8 cellular contexts compared by ENCODE assay signal in genomic region chr5:217860-218456, GRCh38. TPM values are rescaled to one million over a fixed set of nuclear protein-coding genes. Genes with fewer than 3 reads are reported as not detected.
DNase-seq lines count a peak whose midpoint lies in the region; ATAC-seq and TF ChIP-seq lines count a peak whose summit lies in the region.

A gene with protein sequence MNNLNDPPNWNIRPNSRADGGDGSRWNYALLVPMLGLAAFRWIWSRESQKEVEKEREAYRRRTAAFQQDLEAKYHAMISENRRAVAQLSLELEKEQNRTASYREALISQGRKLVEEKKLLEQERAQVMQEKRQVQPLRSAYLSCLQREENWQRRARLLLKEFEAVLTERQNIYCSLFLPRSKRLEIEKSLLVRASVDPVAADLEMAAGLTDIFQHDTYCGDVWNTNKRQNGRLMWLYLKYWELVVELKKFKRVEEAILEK (minus strand): TSS chr5:218153. CDS start chr5:216849, 1,304 bp downstream.
Gene SDHA, plus strand, starts transcription at chr5:218320. Its CDS starts 36 bp downstream, at chr5:218356.

- DNase-seq in NCI-H187 treated with DMSO at 0.1 percent for 48 hours (lab: John Stamatoyannopoulos, UW), result peak; percentile 29
- peak; percentile 94 to 99 (median 98) for DNase-seq in T-helper 2 cell
- DNase-seq in ascending aorta (ENCODE audit: low spot score in 2 of 2), result peak; percentile 86 to 98
- peak; percentile 100 for DNase-seq in hepatic stellate cell (ENCODE audit: low spot score)
- DNase-seq in putamen (ENCODE audit: low spot score), result peak; percentile 94
- DNase-seq in uterus, result peak; percentile 96 to 98

- intact Hi-C loops in ascending aorta (cut with DNase I), result loop anchor here (1.0 to 5.0 kb wide), 4 partner anchors 30 to 255 kb away; partner anchors contain the start of genes EXOC3 and PDCD6
- intact Hi-C loops in uterus (cut with DNase I; ENCODE audit: low total_unique reads), result no loop called here

- ATAC-seq in GM18505 (IDR thresholded peaks at IDR 0.05; ENCODE audit: unreplicated experiment) (peak; percentile 74), HG02970 (IDR thresholded peaks at IDR 0.05; ENCODE audit: low FRiP score, unreplicated experiment) (peak; percentile 73)

- H3K27ac ChIP-seq in ascending aorta (peak within 1 kb of the TSS; percentile 80 to 91), uterus (peak within 1 kb of the TSS; percentile 84 to 89)

- H3K4me1 ChIP-seq in ascending aorta, result peaks cover 0 to 12% of the 10 kb centered on the region in 2 donors
- peaks cover 0 to 4% of the 10 kb centered on the region in 2 donors for H3K4me1 ChIP-seq in uterus

- no peaks in the 10 kb centered on the region for H3K27me3 ChIP-seq in ascending aorta
- H3K27me3 ChIP-seq in uterus, result no peaks in the 10 kb centered on the region

- peaks cover 0 to 7% of the 10 kb centered on the region in 2 donors for H3K36me3 ChIP-seq in ascending aorta
- no peaks in the 10 kb centered on the region for H3K36me3 ChIP-seq in uterus

- TF ChIP-seq CTCF in ascending aorta (IDR thresholded peaks at IDR 0.05) (peak in 2 of 3 experiments; percentile 38 to 50), uterus (IDR thresholded peaks at IDR 0.05) (peak in 3 of 4 experiments; percentile 38 to 47 (median 40))

- H3K9me3 ChIP-seq in ascending aorta (no peaks in the 10 kb centered on the region), uterus (no peaks in the 10 kb centered on the region)

- peak within 1 kb of the TSS; percentile 95 to 98 for H3K4me3 ChIP-seq in ascending aorta
- H3K4me3 ChIP-seq in uterus, result peak within 1 kb of the TSS; percentile 85 to 87

- TF ChIP-seq POLR2A in GM18505 (IDR thresholded peaks at IDR 0.05; ENCODE audit: borderline replicate concordance, extremely low read depth, insufficient read depth, insufficient read length) (peak; percentile 72), uterus (IDR thresholded peaks at IDR 0.05) (peak; percentile 93 to 96)

RNA-seq across cellular contexts. Expression of the first gene that starts in this region (rescaled TPM):
- total RNA-seq in ascending aorta (6.1 TPM), uterus (10 to 100 TPM in 1 of 4 donors, 1 to 10 TPM in 3; 2.6 to 10.2 (median 6.0) TPM)

RNA-seq across cellular contexts. Expression of gene SDHA, which starts in this region (rescaled TPM):
- total RNA-seq in ascending aorta, result 41.1 TPM
- total RNA-seq in uterus, result 10 to 100 TPM; 39.1 to 97.1 (median 65.4) TPM

Comparison
In these comparisons a context has a peak if more than half of its experiments do, and no peak if none do; other contexts are left out.
1. Peak in every context shown above with its lines: DNase-seq, ATAC-seq, H3K4me3 ChIP-seq and H3K27ac ChIP-seq.
2. DNase-seq: peak in every context shown above with its lines; median percentile 100 in hepatic stellate cell; 98 in T-helper 2 cell; 97 in uterus; 94 in putamen; 92 in ascending aorta; 29 in NCI-H187 treated with DMSO at 0.1 percent for 48 hours.